In the genomic region with DNA sequence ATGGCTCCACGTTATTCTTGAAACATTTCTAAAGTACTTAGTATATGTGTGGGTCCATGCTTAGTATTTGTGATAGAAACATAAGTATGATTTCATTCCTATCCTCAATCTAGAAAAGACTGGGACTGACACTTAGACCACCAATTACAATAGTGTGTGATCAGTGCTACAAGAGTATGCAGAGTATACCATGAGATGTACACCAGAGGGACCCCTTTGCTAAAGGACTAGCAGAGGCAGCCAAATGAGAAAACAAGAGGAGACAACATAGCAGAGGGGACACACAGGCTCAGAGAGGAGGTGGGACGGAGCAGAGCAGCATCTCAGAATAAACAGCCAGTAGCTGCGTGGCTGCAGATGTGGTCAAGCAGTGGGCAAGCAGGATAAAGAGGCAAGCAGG, we compare ENCODE assay signal across 16 cellular contexts. TPM values are rescaled to one million over a fixed set of nuclear protein-coding genes. Genes with fewer than 3 reads are reported as not detected.
A peak's percentile ranks its signal among the peaks of the same experiment; 100 is the strongest.
DNase-seq lines count a peak whose midpoint lies in the region; ATAC-seq and TF ChIP-seq lines count a peak whose summit lies in the region.
"Had no signal": no experiment of that assay in that cellular context is flagged by ENCODE, and none has a peak within 500 bp of the region (broad histone marks: within the 10 kb centered on the region; RNA-seq: fewer than 3 reads in every experiment).

No MANE protein-coding gene starts in this region.

- no peaks in the 10 kb centered on the region for H3K27me3 ChIP-seq in Panc1 (ENCODE audit: control insufficient read depth, insufficient read depth, low read length)
- no peaks in the 10 kb centered on the region for H3K27me3 ChIP-seq in endodermal cell (ENCODE audit: control insufficient read depth, insufficient read depth, low read length, poor library complexity, severe bottlenecking)

- H3K4me1 ChIP-seq in Panc1 (ENCODE audit: control insufficient read depth, insufficient read depth, low read length) = no peaks in the 10 kb centered on the region
- peaks cover 4% of the 10 kb centered on the region for H3K4me1 ChIP-seq in endodermal cell (ENCODE audit: control insufficient read depth, insufficient read depth, low read length)

- H3K9me3 Mint-ChIP-seq in activated CD8-positive, alpha-beta T cell treated with anti-CD3 and anti-CD28 coated beads, Interleukin-2, amount 10 ng/mL, durations not matched to agents 7 days and 5 days (ENCODE audit: insufficient read depth) = no peaks in the 10 kb centered on the region
- no peaks in the 10 kb centered on the region for H3K9me3 Mint-ChIP-seq in activated CD8-positive, alpha-beta T cell treated with anti-CD3 and anti-CD28 coated beads for 36 hours
- H3K9me3 Mint-ChIP-seq in endodermal cell (no peaks in the 10 kb centered on the region), osteocyte (ENCODE audit: unreplicated experiment) (no peaks in the 10 kb centered on the region)
- H3K9me3 Mint-ChIP-seq: activated CD4-positive, alpha-beta memory T cell treated with anti-CD3 and anti-CD28 coated beads for 36 hours; CD8-positive, alpha-beta T cell had no signal

- CTCF ChIA-PET in activated CD8-positive, alpha-beta T cell treated with anti-CD3 and anti-CD28 coated beads, Interleukin-2, amount 10 ng/mL, durations not matched to agents 7 days and 5 days (lab: Charles Lee) = interaction anchor here (1.0 to 2.0 kb wide), 5 partner anchors 10 to 107 kb away, joined by 3 to 6 read pairs (median 3); no protein-coding TSS in a partner anchor
- CTCF ChIA-PET in activated CD8-positive, alpha-beta T cell treated with anti-CD3 and anti-CD28 coated beads for 36 hours (lab: Charles Lee) = interaction anchor here (1.7 kb wide), 1 partner anchor 25 kb away, joined by 6 read pairs; no protein-coding TSS in a partner anchor
- CTCF ChIA-PET in Panc1 (lab: Charles Lee) = no interaction called here

- H3K27ac ChIP-seq in Panc1 (ENCODE audit: low read length) (no peak overlapping the region), endodermal cell (ENCODE audit: low read depth, low read length) (no peak overlapping the region)

- peaks cover 21% of the 10 kb centered on the region for H3K36me3 ChIP-seq in Panc1 (ENCODE audit: control insufficient read depth, insufficient read depth, low read length)
- H3K36me3 ChIP-seq in endodermal cell (ENCODE audit: control insufficient read depth, insufficient read depth, low read length) = peaks cover 72% of the 10 kb centered on the region

- no peaks in the 10 kb centered on the region for H3K4me1 Mint-ChIP-seq in activated CD8-positive, alpha-beta T cell treated with anti-CD3 and anti-CD28 coated beads, Interleukin-2, amount 10 ng/mL, durations not matched to agents 7 days and 5 days (ENCODE audit: low read depth)
- no peaks in the 10 kb centered on the region for H3K4me1 Mint-ChIP-seq in activated CD8-positive, alpha-beta T cell treated with anti-CD3 and anti-CD28 coated beads for 36 hours (ENCODE audit: low read depth)
- H3K4me1 Mint-ChIP-seq in endodermal cell = peaks cover 6% of the 10 kb centered on the region
- H3K4me1 Mint-ChIP-seq in osteocyte (ENCODE audit: unreplicated experiment) = peaks cover 16% of the 10 kb centered on the region

- TF ChIP-seq CTCF in activated CD8-positive, alpha-beta T cell treated with anti-CD3 and anti-CD28 coated beads for 36 hours (IDR thresholded peaks at IDR 0.05) = no peak
- TF ChIP-seq CTCF in Panc1 (IDR thresholded peaks at IDR 0.05) (no peak), endodermal cell (conservative IDR thresholded peaks at IDR 0.05) (peak; percentile 62), osteocyte (IDR thresholded peaks at IDR 0.05) (peak; percentile 29)

- H3K27me3 Mint-ChIP-seq in activated CD8-positive, alpha-beta T cell treated with anti-CD3 and anti-CD28 coated beads, Interleukin-2, amount 10 ng/mL, durations not matched to agents 7 days and 5 days (ENCODE audit: low read depth) = no peaks in the 10 kb centered on the region
- no peaks in the 10 kb centered on the region for H3K27me3 Mint-ChIP-seq in activated CD8-positive, alpha-beta T cell treated with anti-CD3 and anti-CD28 coated beads for 36 hours
- no peaks in the 10 kb centered on the region for H3K27me3 Mint-ChIP-seq in endodermal cell (ENCODE audit: insufficient read depth)
- H3K27me3 Mint-ChIP-seq in osteocyte (ENCODE audit: unreplicated experiment) = no peaks in the 10 kb centered on the region
- H3K27me3 Mint-ChIP-seq: activated CD4-positive, alpha-beta memory T cell treated with anti-CD3 and anti-CD28 coated beads for 36 hours had no signal

- in situ Hi-C loops in Panc1 (cut with HindIII; ENCODE audit: low pct_unique_long_range_greater_than_20kb, low sequenced_read_pairs) = no loop called here

- no peak for DNase-seq in activated CD8-positive, alpha-beta T cell treated with anti-CD3 and anti-CD28 coated beads, Interleukin-2, amount 10 ng/mL, durations not matched to agents 7 days and 5 days
- no peak for DNase-seq in activated CD8-positive, alpha-beta T cell treated with anti-CD3 and anti-CD28 coated beads for 36 hours
- DNase-seq in Panc1 (ENCODE audit: low read depth, low spot score) (no peak), endodermal cell (no peak), osteocyte (ENCODE audit: extremely low spot score, unreplicated experiment) (peak; percentile 13), GDM1 (lab: John Stamatoyannopoulos, UW) (no peak), HT-29 (ENCODE audit: low spot score) (no peak)
- DNase-seq: ACHN; activated CD4-positive, alpha-beta memory T cell treated with anti-CD3 and anti-CD28 coated beads for 36 hours; CD8-positive, alpha-beta T cell; MM.1S; NCI-H2029 treated with DMSO at 0.1 percent for 48 hours; stimulated activated CD4-positive, alpha-beta T cell treated with anti-CD3 and anti-CD28 coated beads, Interleukin-2, amount 100 ng/mL, for 24 hours; SW 1271 had no signal

- H3K9me3 ChIP-seq in Panc1 (ENCODE audit: control insufficient read depth, insufficient read depth, low read depth, low read length) (no peaks in the 10 kb centered on the region), endodermal cell (ENCODE audit: control insufficient read depth, low read length) (no peaks in the 10 kb centered on the region)

- intact Hi-C loops in activated CD8-positive, alpha-beta T cell treated with anti-CD3 and anti-CD28 coated beads for 36 hours (cut with micrococcal nuclease) = no loop called here
- intact Hi-C loops in Panc1 (cut with micrococcal nuclease; ENCODE audit: unreplicated experiment) = no loop called here

- no peak overlapping the region for H3K9ac ChIP-seq in endodermal cell (ENCODE audit: extremely low read depth, low read length, poor library complexity, severe bottlenecking)

- H3K4me3 ChIP-seq in Panc1 (ENCODE audit: low read depth in 2 of 2, low read length in 2 of 2) (no peak overlapping the region), endodermal cell (ENCODE audit: low read length) (no peak overlapping the region)

- no peak overlapping the region for H3K27ac Mint-ChIP-seq in activated CD8-positive, alpha-beta T cell treated with anti-CD3 and anti-CD28 coated beads, Interleukin-2, amount 10 ng/mL, durations not matched to agents 7 days and 5 days
- H3K27ac Mint-ChIP-seq in activated CD8-positive, alpha-beta T cell treated with anti-CD3 and anti-CD28 coated beads for 36 hours = no peak overlapping the region
- peak overlapping the region; percentile 5 for H3K27ac Mint-ChIP-seq in endodermal cell
- H3K27ac Mint-ChIP-seq in osteocyte (ENCODE audit: unreplicated experiment) = peak overlapping the region; percentile 17
- H3K27ac Mint-ChIP-seq: activated CD4-positive, alpha-beta memory T cell treated with anti-CD3 and anti-CD28 coated beads for 36 hours; CD8-positive, alpha-beta T cell had no signal

- 93 to 100% methylated on average over 2 to 3 of the region's 3 CpGs for WGBS in endodermal cell (ENCODE audit: insufficient coverage in 1 of 2, insufficient read length in 1 of 2), 2 experiments

- no peak overlapping the region for H3K4me3 Mint-ChIP-seq in activated CD8-positive, alpha-beta T cell treated with anti-CD3 and anti-CD28 coated beads, Interleukin-2, amount 10 ng/mL, durations not matched to agents 7 days and 5 days
- H3K4me3 Mint-ChIP-seq in activated CD8-positive, alpha-beta T cell treated with anti-CD3 and anti-CD28 coated beads for 36 hours = no peak overlapping the region
- H3K4me3 Mint-ChIP-seq in endodermal cell (no peak overlapping the region), osteocyte (ENCODE audit: unreplicated experiment) (no peak overlapping the region)
- H3K4me3 Mint-ChIP-seq: activated CD4-positive, alpha-beta memory T cell treated with anti-CD3 and anti-CD28 coated beads for 36 hours; CD8-positive, alpha-beta T cell had no signal

- peak; percentile 47 for ATAC-seq in activated CD8-positive, alpha-beta T cell treated with anti-CD3 and anti-CD28 coated beads, Interleukin-2, amount 10 ng/mL, durations not matched to agents 7 days and 5 days
- ATAC-seq in activated CD8-positive, alpha-beta T cell treated with anti-CD3 and anti-CD28 coated beads for 36 hours = no peak
- peak; percentile 73 for ATAC-seq in Panc1
- ATAC-seq in HG03571 (IDR thresholded peaks at IDR 0.05; ENCODE audit: unreplicated experiment) = no peak
- ATAC-seq: CD8-positive, alpha-beta T cell; sciatic nerve had no signal

- POLR2A ChIA-PET in activated CD8-positive, alpha-beta T cell treated with anti-CD3 and anti-CD28 coated beads, Interleukin-2, amount 10 ng/mL, durations not matched to agents 7 days and 5 days (lab: Charles Lee) = no interaction called here
- POLR2A ChIA-PET in activated CD8-positive, alpha-beta T cell treated with anti-CD3 and anti-CD28 coated beads for 36 hours (lab: Charles Lee) = interaction anchor here (1.2 kb wide), 1 partner anchor 10 kb away, joined by 3 read pairs; no protein-coding TSS in a partner anchor
- POLR2A ChIA-PET in Panc1 (lab: Charles Lee) = no interaction called here

- no TSS peak for BruUV-seq in Panc1 (replicated peaks; lab: Mats Ljungman, UMichigan)

- H3K36me3 Mint-ChIP-seq in activated CD8-positive, alpha-beta T cell treated with anti-CD3 and anti-CD28 coated beads, Interleukin-2, amount 10 ng/mL, durations not matched to agents 7 days and 5 days (ENCODE audit: low read depth) = peaks cover 39% of the 10 kb centered on the region
- H3K36me3 Mint-ChIP-seq in activated CD8-positive, alpha-beta T cell treated with anti-CD3 and anti-CD28 coated beads for 36 hours (ENCODE audit: low read depth) = peaks cover 28% of the 10 kb centered on the region
- H3K36me3 Mint-ChIP-seq in endodermal cell (ENCODE audit: low read depth) (peaks cover 63% of the 10 kb centered on the region), osteocyte (ENCODE audit: unreplicated experiment) (peaks cover 28% of the 10 kb centered on the region)

RNA-seq across cellular contexts. Expression of a gene that starts 21.0 kb away (rescaled TPM):
- total RNA-seq in activated CD8-positive, alpha-beta T cell treated with anti-CD3 and anti-CD28 coated beads, Interleukin-2, amount 10 ng/mL, durations not matched to agents 7 days and 5 days = 10 to 100 TPM; 18.6 to 19.2 TPM
- 10 to 100 TPM; 19.0 to 19.7 TPM for total RNA-seq in activated CD8-positive, alpha-beta T cell treated with anti-CD3 and anti-CD28 coated beads for 36 hours
- total RNA-seq in Panc1 (2021; ENCODE audit: unreplicated experiment) (16.1 TPM), endodermal cell (10 to 100 TPM; 40.8 to 45.4 TPM), osteocyte (35.6 and 37.3 TPM in 2 replicates)
- polyA plus RNA-seq in Panc1 (2012; ENCODE audit: insufficient read length) = 6.2 TPM
- polyA plus RNA-seq in endodermal cell (2013, experiment 1 of 2) = 31.9 TPM
- 32.7 TPM for polyA plus RNA-seq in endodermal cell (2013, experiment 2 of 2)
- total RNA-seq in HT-29 (2014; rRNA removed; shearing (Covaris generic)) = 9.6 and 11.2 TPM in 2 replicates

RNA-seq across cellular contexts. Expression of a gene that starts 39.5 kb away (rescaled TPM):
- total RNA-seq in activated CD8-positive, alpha-beta T cell treated with anti-CD3 and anti-CD28 coated beads, Interleukin-2, amount 10 ng/mL, durations not matched to agents 7 days and 5 days = 10 to 100 TPM; 24.0 to 25.6 TPM
- total RNA-seq in activated CD8-positive, alpha-beta T cell treated with anti-CD3 and anti-CD28 coated beads for 36 hours = 10 to 100 TPM; 16.5 to 16.7 TPM
- total RNA-seq in Panc1 (2021; ENCODE audit: unreplicated experiment) = 16.2 TPM
- polyA plus RNA-seq in Panc1 (2012; ENCODE audit: insufficient read length) = 10.3 TPM
- 10 to 100 TPM; 11.4 to 15.2 TPM for total RNA-seq in endodermal cell
- polyA plus RNA-seq in endodermal cell (2013, experiment 1 of 2) = 11.3 TPM
- 11.1 TPM for polyA plus RNA-seq in endodermal cell (2013, experiment 2 of 2)
- total RNA-seq in osteocyte = 12.3 and 12.6 TPM in 2 replicates
- 20.3 TPM in 2 replicates for total RNA-seq in HT-29 (2014; rRNA removed; shearing (Covaris generic))

Comparison
In these comparisons a context has a peak if more than half of its experiments do, and no peak if none do; other contexts are left out.
1. ATAC-seq: peak in activated CD8-positive, alpha-beta T cell treated with anti-CD3 and anti-CD28 coated beads, Interleukin-2, amount 10 ng/mL, durations not matched to agents 7 days and 5 days (single experiment) and Panc1 (single experiment); none in activated CD8-positive, alpha-beta T cell treated with anti-CD3 and anti-CD28 coated beads for 36 hours (single experiment) and HG03571 (single experiment).
2. H3K27ac Mint-ChIP-seq: peak in endodermal cell (single experiment) and osteocyte (single experiment); none in activated CD8-positive, alpha-beta T cell treated with anti-CD3 and anti-CD28 coated beads, Interleukin-2, amount 10 ng/mL, durations not matched to agents 7 days and 5 days (single experiment) and activated CD8-positive, alpha-beta T cell treated with anti-CD3 and anti-CD28 coated beads for 36 hours (single experiment).
3. CTCF ChIP-seq: peak in endodermal cell (single experiment) and osteocyte (single experiment); none in activated CD8-positive, alpha-beta T cell treated with anti-CD3 and anti-CD28 coated beads for 36 hours (single experiment) and Panc1 (single experiment).